In the genomic region with DNA sequence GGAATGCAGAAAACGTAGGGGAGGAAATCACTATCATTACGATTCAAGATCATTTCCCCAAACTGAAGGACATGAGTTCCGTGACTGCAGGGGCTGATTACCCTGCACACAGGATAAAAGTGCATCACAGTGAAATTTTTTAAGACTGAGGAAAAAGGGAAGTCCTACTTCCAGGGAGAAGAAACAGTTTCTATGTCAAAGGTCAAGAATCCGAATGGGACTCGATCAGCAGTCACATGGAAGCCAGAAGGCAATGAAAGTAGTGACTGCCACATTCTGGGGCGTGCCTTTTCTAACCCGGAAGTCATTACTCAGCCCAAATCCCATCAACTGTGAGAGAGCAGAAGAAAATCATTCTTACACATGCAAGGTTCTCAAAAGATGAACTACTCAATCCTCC, we compare ENCODE assay signal across 1 cellular context.
TF ChIP-seq lines count a peak whose summit lies in the region.

No MANE protein-coding gene starts in this region.

TF ChIP-seq in GM23338, 12 proteins besides CTCF, POLR2A, EP300 and RAD21 (continued from another document):
- TF ChIP-seq, protein P1, sequence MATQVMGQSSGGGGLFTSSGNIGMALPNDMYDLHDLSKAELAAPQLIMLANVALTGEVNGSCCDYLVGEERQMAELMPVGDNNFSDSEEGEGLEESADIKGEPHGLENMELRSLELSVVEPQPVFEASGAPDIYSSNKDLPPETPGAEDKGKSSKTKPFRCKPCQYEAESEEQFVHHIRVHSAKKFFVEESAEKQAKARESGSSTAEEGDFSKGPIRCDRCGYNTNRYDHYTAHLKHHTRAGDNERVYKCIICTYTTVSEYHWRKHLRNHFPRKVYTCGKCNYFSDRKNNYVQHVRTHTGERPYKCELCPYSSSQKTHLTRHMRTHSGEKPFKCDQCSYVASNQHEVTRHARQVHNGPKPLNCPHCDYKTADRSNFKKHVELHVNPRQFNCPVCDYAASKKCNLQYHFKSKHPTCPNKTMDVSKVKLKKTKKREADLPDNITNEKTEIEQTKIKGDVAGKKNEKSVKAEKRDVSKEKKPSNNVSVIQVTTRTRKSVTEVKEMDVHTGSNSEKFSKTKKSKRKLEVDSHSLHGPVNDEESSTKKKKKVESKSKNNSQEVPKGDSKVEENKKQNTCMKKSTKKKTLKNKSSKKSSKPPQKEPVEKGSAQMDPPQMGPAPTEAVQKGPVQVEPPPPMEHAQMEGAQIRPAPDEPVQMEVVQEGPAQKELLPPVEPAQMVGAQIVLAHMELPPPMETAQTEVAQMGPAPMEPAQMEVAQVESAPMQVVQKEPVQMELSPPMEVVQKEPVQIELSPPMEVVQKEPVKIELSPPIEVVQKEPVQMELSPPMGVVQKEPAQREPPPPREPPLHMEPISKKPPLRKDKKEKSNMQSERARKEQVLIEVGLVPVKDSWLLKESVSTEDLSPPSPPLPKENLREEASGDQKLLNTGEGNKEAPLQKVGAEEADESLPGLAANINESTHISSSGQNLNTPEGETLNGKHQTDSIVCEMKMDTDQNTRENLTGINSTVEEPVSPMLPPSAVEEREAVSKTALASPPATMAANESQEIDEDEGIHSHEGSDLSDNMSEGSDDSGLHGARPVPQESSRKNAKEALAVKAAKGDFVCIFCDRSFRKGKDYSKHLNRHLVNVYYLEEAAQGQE (IDR thresholded peaks at IDR 0.05; ENCODE audit: unreplicated experiment): no peak
- TF ChIP-seq STAT1 (IDR thresholded peaks at IDR 0.05; ENCODE audit: unreplicated experiment) (no peak), JUNB (IDR thresholded peaks at IDR 0.05; ENCODE audit: unreplicated experiment) (no peak), POLR2AphosphoS5 (IDR thresholded peaks at IDR 0.05; ENCODE audit: low read depth) (no peak), ZNF331 (CRISPR knock-in tag; IDR thresholded peaks at IDR 0.05; ENCODE audit: low read depth) (no peak), ZNF114 (CRISPR knock-in tag; IDR thresholded peaks at IDR 0.05) (no peak)
